1 cellular context compared by ENCODE assay signal in genomic region chr7:90720970-90721768, GRCh38.
TF ChIP-seq lines count a peak whose summit lies in the region.

No MANE protein-coding gene starts in this region.

TF ChIP-seq in endothelial cell of umbilical vein, 7 proteins besides CTCF, POLR2A, EP300 and RAD21:
- TF ChIP-seq, protein P1, sequence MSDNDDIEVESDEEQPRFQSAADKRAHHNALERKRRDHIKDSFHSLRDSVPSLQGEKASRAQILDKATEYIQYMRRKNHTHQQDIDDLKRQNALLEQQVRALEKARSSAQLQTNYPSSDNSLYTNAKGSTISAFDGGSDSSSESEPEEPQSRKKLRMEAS (IDR thresholded peaks at IDR 0.05; ENCODE audit: insufficient read depth, insufficient read length), result no peak
- no peak for TF ChIP-seq MYC (IDR thresholded peaks at IDR 0.05; ENCODE audit: low read depth, low read length)
- no peak for TF ChIP-seq JUN (IDR thresholded peaks at IDR 0.05; ENCODE audit: borderline replicate concordance, insufficient read depth, insufficient read length, low read depth)
- TF ChIP-seq EZH2 (IDR thresholded peaks at IDR 0.05; ENCODE audit: borderline replicate concordance, low read depth, low read length, severe bottlenecking), result no peak
- no peak for TF ChIP-seq FOS (IDR thresholded peaks at IDR 0.05; ENCODE audit: borderline replicate concordance, insufficient read depth, low read length)
- TF ChIP-seq GATA2 (IDR thresholded peaks at IDR 0.05; ENCODE audit: insufficient read depth, insufficient read length, low read depth, low read length), result no peak
- TF ChIP-seq POLR2AphosphoS5 (IDR thresholded peaks at IDR 0.05; ENCODE audit: insufficient read depth, low read depth, low read length), result no peak
